ENCODE assay signal across 10 cellular contexts in genomic region chr13:48318014-48318713, GRCh38. TPM values are rescaled to one million over a fixed set of nuclear protein-coding genes. Genes with fewer than 3 reads are reported as not detected.
DNase-seq lines count a peak whose midpoint lies in the region; ATAC-seq and TF ChIP-seq lines count a peak whose summit lies in the region.
"Had no signal": no experiment of that assay in that cellular context is flagged by ENCODE, and none has a peak within 500 bp of the region (broad histone marks: within the 10 kb centered on the region; RNA-seq: fewer than 3 reads in every experiment).

No MANE protein-coding gene starts in this region.

- POLR2A ChIA-PET in activated CD4-positive, alpha-beta T cell treated with anti-CD3 and anti-CD28 coated beads, Interleukin-2, amount 10 ng/mL, durations not matched to agents 7 days and 5 days (lab: Charles Lee) = no interaction called here

- peak overlapping the region; percentile 51 for H3K4me3 ChIP-seq in effector memory CD4-positive, alpha-beta T cell (ENCODE audit: insufficient read depth, low read depth, low read length, poor library complexity, severe bottlenecking)
- peak overlapping the region; percentile 31 for H3K4me3 ChIP-seq in mononuclear cell (ENCODE audit: low read length)
- H3K4me3 ChIP-seq in thyroid gland (replicated peaks in 1 of 3) = peak overlapping the region in 1 of 3 donors; percentile 19
- H3K4me3 ChIP-seq: cardiac muscle cell had no signal

- ATAC-seq in HG02642 (IDR thresholded peaks at IDR 0.05; ENCODE audit: poor library complexity, unreplicated experiment) (no peak), HG02840 (IDR thresholded peaks at IDR 0.05; ENCODE audit: low FRiP score, unreplicated experiment) (no peak)

- no peak overlapping the region for H3K27ac ChIP-seq in effector memory CD4-positive, alpha-beta T cell (ENCODE audit: insufficient read depth, low read length, poor library complexity, severe bottlenecking)
- H3K27ac ChIP-seq in thyroid gland = no peak overlapping the region
- H3K27ac ChIP-seq: cardiac muscle cell had no signal

- 78 to 80% methylated on average over 36 to 41 of the region's 41 CpGs for WGBS in thyroid gland, 2 donors

- TF ChIP-seq POLR2A in thyroid gland (IDR thresholded peaks at IDR 0.05) = no peak

- peaks cover 74% of the 10 kb centered on the region for H3K36me3 Mint-ChIP-seq in activated CD4-positive, alpha-beta T cell treated with anti-CD3 and anti-CD28 coated beads, Interleukin-2, amount 10 ng/mL, durations not matched to agents 7 days and 5 days (ENCODE audit: low read depth)

- H3K4me1 Mint-ChIP-seq in activated CD4-positive, alpha-beta T cell treated with anti-CD3 and anti-CD28 coated beads, Interleukin-2, amount 10 ng/mL, durations not matched to agents 7 days and 5 days = peaks cover 33% of the 10 kb centered on the region

- H3K27ac Mint-ChIP-seq in activated CD4-positive, alpha-beta T cell treated with anti-CD3 and anti-CD28 coated beads, Interleukin-2, amount 10 ng/mL, durations not matched to agents 7 days and 5 days = peak overlapping the region; percentile 69

- peak overlapping the region; percentile 67 for H3K4me3 Mint-ChIP-seq in activated CD4-positive, alpha-beta T cell treated with anti-CD3 and anti-CD28 coated beads, Interleukin-2, amount 10 ng/mL, durations not matched to agents 7 days and 5 days

- no peaks in the 10 kb centered on the region for H3K27me3 ChIP-seq in effector memory CD4-positive, alpha-beta T cell (replicated peaks; ENCODE audit: control insufficient read depth, insufficient read depth, low read length, poor library complexity, severe bottlenecking)
- H3K27me3 ChIP-seq in mononuclear cell (ENCODE audit: insufficient read depth, low read length) (no peaks in the 10 kb centered on the region), thyroid gland (no peaks in the 10 kb centered on the region)
- H3K27me3 ChIP-seq: cardiac muscle cell had no signal

- CTCF ChIA-PET in activated CD4-positive, alpha-beta T cell treated with anti-CD3 and anti-CD28 coated beads, Interleukin-2, amount 10 ng/mL, durations not matched to agents 7 days and 5 days (lab: Charles Lee) = interaction anchor here (1.2 kb wide), 1 partner anchor 16 kb away, joined by 4 read pairs; no protein-coding TSS in a partner anchor

- no peak for DNase-seq in activated CD4-positive, alpha-beta T cell treated with anti-CD3 and anti-CD28 coated beads, Interleukin-2, amount 10 ng/mL, durations not matched to agents 7 days and 5 days
- no peak for DNase-seq in activated CD4-positive, alpha-beta T cell treated with anti-CD3 and anti-CD28 coated beads, Interleukin-2, amount 50 U/mL, for 4 hours
- no peak for DNase-seq in effector memory CD4-positive, alpha-beta T cell
- DNase-seq in thyroid gland = peak; percentile 20 to 27
- DNase-seq in DMS153 treated with DMSO at 0.1 percent for 48 hours (lab: John Stamatoyannopoulos, UW; ENCODE audit: unreplicated experiment) = no peak
- DNase-seq: NCI-H446 treated with DMSO at 0.1 percent for 48 hours had no signal

- peaks cover 3% of the 10 kb centered on the region for H3K4me1 ChIP-seq in effector memory CD4-positive, alpha-beta T cell (ENCODE audit: control insufficient read depth, insufficient read depth, low read length, poor library complexity, severe bottlenecking)
- peaks cover 34% of the 10 kb centered on the region for H3K4me1 ChIP-seq in mononuclear cell (ENCODE audit: insufficient read depth, low read length)
- H3K4me1 ChIP-seq in thyroid gland = no peaks in the 10 kb centered on the region

- peaks cover 1% of the 10 kb centered on the region for H3K27me3 Mint-ChIP-seq in activated CD4-positive, alpha-beta T cell treated with anti-CD3 and anti-CD28 coated beads, Interleukin-2, amount 10 ng/mL, durations not matched to agents 7 days and 5 days

- H3K36me3 ChIP-seq in effector memory CD4-positive, alpha-beta T cell (ENCODE audit: control insufficient read depth, insufficient read depth, low read length) = peaks cover 5% of the 10 kb centered on the region
- no peaks in the 10 kb centered on the region for H3K36me3 ChIP-seq in thyroid gland
- H3K36me3 ChIP-seq: cardiac muscle cell had no signal

- intact Hi-C loops in thyroid gland (cut with DNase I) = no loop called here

- peaks cover 15% of the 10 kb centered on the region for H3K9me3 Mint-ChIP-seq in activated CD4-positive, alpha-beta T cell treated with anti-CD3 and anti-CD28 coated beads, Interleukin-2, amount 10 ng/mL, durations not matched to agents 7 days and 5 days

- TF ChIP-seq CTCF in thyroid gland (IDR thresholded peaks at IDR 0.05) = no peak

- peaks cover 3% of the 10 kb centered on the region for H3K9me3 ChIP-seq in effector memory CD4-positive, alpha-beta T cell (ENCODE audit: control insufficient read depth, low read length)
- peaks cover 10% of the 10 kb centered on the region for H3K9me3 ChIP-seq in mononuclear cell (ENCODE audit: low read depth, low read length)
- H3K9me3 ChIP-seq in thyroid gland = no peaks in the 10 kb centered on the region

RNA-seq across cellular contexts. Expression of gene RB1, which starts 14.6 kb away (rescaled TPM):
- 10 to 100 TPM; 47.1 to 61.5 TPM for total RNA-seq in activated CD4-positive, alpha-beta T cell treated with anti-CD3 and anti-CD28 coated beads, Interleukin-2, amount 10 ng/mL, durations not matched to agents 7 days and 5 days
- total RNA-seq in mononuclear cell (21.6 TPM), thyroid gland (10 to 100 TPM; 38.5 to 62.1 (median 41.8) TPM)

Comparison
In these comparisons a context has a peak if more than half of its experiments do, and no peak if none do; other contexts are left out.
1. DNase-seq: peak in thyroid gland (2 of 2); none in activated CD4-positive, alpha-beta T cell treated with anti-CD3 and anti-CD28 coated beads, Interleukin-2, amount 10 ng/mL, durations not matched to agents 7 days and 5 days (single experiment), activated CD4-positive, alpha-beta T cell treated with anti-CD3 and anti-CD28 coated beads, Interleukin-2, amount 50 U/mL, for 4 hours (0 of 2), effector memory CD4-positive, alpha-beta T cell (0 of 3) and DMS153 treated with DMSO at 0.1 percent for 48 hours (single experiment).